1 cellular context compared by ENCODE assay signal in genomic region chr22:38353701-38354100, GRCh38.
TF ChIP-seq lines count a peak whose summit lies in the region.

No MANE protein-coding gene starts in this region.

TF ChIP-seq in HepG2, 621 proteins besides CTCF, POLR2A, EP300 and RAD21:
- TF ChIP-seq SIX4 (CRISPR knock-in tag; IDR thresholded peaks at IDR 0.05) (no peak), ZBTB4 (CRISPR knock-in tag; IDR thresholded peaks at IDR 0.05; ENCODE audit: borderline replicate concordance) (peak; percentile 17; the same call in 1 of the 2 replicates)
